ENCODE assay signal across 10 cellular contexts in the genomic region with DNA sequence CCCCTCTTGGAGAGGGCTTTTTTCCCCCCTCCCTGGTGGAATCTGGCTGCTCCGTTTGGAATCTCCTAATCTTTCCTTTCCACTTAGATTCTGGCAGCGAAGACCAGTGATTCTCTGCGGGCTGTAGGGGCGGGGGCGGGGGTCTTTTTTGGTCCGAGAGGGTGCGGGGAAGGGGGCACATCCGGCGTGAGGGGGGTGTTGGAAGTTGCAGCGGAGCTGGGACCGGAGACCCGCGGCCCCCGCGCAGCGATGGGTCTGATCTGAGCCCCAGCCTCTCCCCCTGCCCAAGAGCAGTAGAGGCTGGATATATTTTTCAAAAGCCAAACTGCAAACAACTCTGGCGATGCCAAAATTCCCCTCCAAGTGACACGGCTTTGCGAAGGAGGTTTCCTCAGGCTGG. TPM values are rescaled to one million over a fixed set of nuclear protein-coding genes. Genes with fewer than 3 reads are reported as not detected.
DNase-seq lines count a peak whose midpoint lies in the region; ATAC-seq and TF ChIP-seq lines count a peak whose summit lies in the region.
"Had no signal": no experiment of that assay in that cellular context is flagged by ENCODE, and none has a peak within 500 bp of the region (broad histone marks: within the 10 kb centered on the region; RNA-seq: fewer than 3 reads in every experiment).

No MANE protein-coding gene starts in this region.

- in situ Hi-C loops in brain microvascular endothelial cell (cut with HindIII; ENCODE audit: low pct_ligation_motif_present, low sequenced_read_pairs): no loop called here

- H3K4me3 ChIP-seq in HCT116 (replicated peaks in 1 of 2; ENCODE audit: low read depth in 1 of 2, low read length in 2 of 2) (peak overlapping the region; percentile 36 to 53), brain microvascular endothelial cell (ENCODE audit: low read depth, low read length) (peak overlapping the region; percentile 58), smooth muscle cell (peak overlapping the region; percentile 55)

- TF ChIP-seq RAD21 in HCT116 (IDR thresholded peaks at IDR 0.05; ENCODE audit: low read depth): no peak

- DNase-seq in HCT116 (ENCODE audit: low read depth, low spot score) (no peak), brain microvascular endothelial cell (no peak), iPS-NIHi11 (ENCODE audit: low spot score) (peak; percentile 17), smooth muscle cell (lab: John Stamatoyannopoulos, UW; ENCODE audit: unreplicated experiment) (no peak), medulla oblongata (ENCODE audit: extremely low spot score) (no peak), NCI-H187 (lab: John Stamatoyannopoulos, UW) (no peak), DMS153 (lab: John Stamatoyannopoulos, UW) (no peak)
- DNase-seq: activated effector memory CD4-positive, alpha-beta T cell treated with Interleukin-2 at 50 U/mL for 16 hours; NK-92 treated with Interleukin-12 subunit alpha and Interleukin-12 subunit beta, amount 100 ng/mL, for 24 hours had no signal

- no TSS peak for BruUV-seq in HCT116 (replicated peaks; lab: Mats Ljungman, UMichigan)

- no peak overlapping the region for H3K27ac ChIP-seq in HCT116 (ENCODE audit: low read depth, low read length)
- H3K27ac ChIP-seq in brain microvascular endothelial cell: no peak overlapping the region
- H3K27ac ChIP-seq in smooth muscle cell (ENCODE audit: low read depth): no peak overlapping the region

- no peaks in the 10 kb centered on the region for H3F3A ChIP-seq in smooth muscle cell (ENCODE audit: low read depth)

- H3K4me2 ChIP-seq in HCT116 (ENCODE audit: low read length): peak overlapping the region; percentile 84
- H3K4me2 ChIP-seq in smooth muscle cell: peak overlapping the region; percentile 94

- H3K9me2 ChIP-seq in HCT116 (ENCODE audit: insufficient read depth): no peaks in the 10 kb centered on the region

- H3K4me1 ChIP-seq in HCT116 (ENCODE audit: control insufficient read depth in 1 of 2, insufficient read depth in 2 of 2, low read length in 2 of 2): peaks cover 5 to 25% of the 10 kb centered on the region in 2 experiments; a peak in 3 of 4 replicates
- peaks cover 12% of the 10 kb centered on the region for H3K4me1 ChIP-seq in smooth muscle cell (ENCODE audit: low read depth)

- RAD21 ChIA-PET in HCT116 (lab: Charles Lee; ENCODE audit: low non-redundant PET in 1 of 2, low total read pairs in 2 of 2, uncharacterized antibody in 2 of 2, unreplicated experiment in 2 of 2): no interaction called here

- H3K36me3 ChIP-seq in HCT116 (ENCODE audit: control insufficient read depth in 1 of 2, insufficient read depth in 2 of 2, low read length in 2 of 2) (no peaks in the 10 kb centered on the region), brain microvascular endothelial cell (replicated peaks) (no peaks in the 10 kb centered on the region), smooth muscle cell (ENCODE audit: low read depth) (no peaks in the 10 kb centered on the region)

- TF ChIP-seq CTCF in HCT116 (IDR thresholded peaks at IDR 0.05 in 2 of 3, conservative IDR thresholded peaks at IDR 0.05 in 1 of 3; ENCODE audit: borderline replicate concordance in 1 of 3, insufficient read depth in 1 of 3, low read depth in 2 of 3, low read length in 2 of 3): no peak
- TF ChIP-seq CTCF in brain microvascular endothelial cell (IDR thresholded peaks at IDR 0.05; ENCODE audit: low read depth, low read length, missing control alignments): no peak
- no peak for TF ChIP-seq CTCF in smooth muscle cell (IDR thresholded peaks at IDR 0.05; ENCODE audit: borderline replicate concordance, insufficient read depth, poor library complexity, severe bottlenecking)

- POLR2A ChIA-PET in HCT116 (lab: Charles Lee): no interaction called here

- WGBS in smooth muscle cell (ENCODE audit: low lambda C conversion rate): under 1% methylated on average over 19 of the region's 19 CpGs

- ATAC-seq in HCT116: no peak
- no peak for ATAC-seq in GM18498 (IDR thresholded peaks at IDR 0.05; ENCODE audit: unreplicated experiment)

- no peak for TF ChIP-seq POLR2A in HCT116 (IDR thresholded peaks at IDR 0.05; ENCODE audit: borderline replicate concordance, extremely low read depth, insufficient read depth, insufficient read length)

- no peaks in the 10 kb centered on the region for H3K9me3 ChIP-seq in HCT116 (ENCODE audit: control insufficient read depth in 1 of 2, insufficient read depth in 1 of 2, low read depth in 1 of 2, low read length in 2 of 2)
- no peaks in the 10 kb centered on the region for H3K9me3 ChIP-seq in smooth muscle cell (replicated peaks; ENCODE audit: low read depth)

- H3K27me3 ChIP-seq in HCT116 (ENCODE audit: insufficient read depth, low read length) (no peaks in the 10 kb centered on the region), brain microvascular endothelial cell (replicated peaks) (peaks cover 45% of the 10 kb centered on the region), smooth muscle cell (ENCODE audit: low read depth) (peaks cover 70% of the 10 kb centered on the region)

- intact Hi-C loops in HCT116 (cut with micrococcal nuclease): no loop called here

- CTCF ChIA-PET in HCT116 (lab: Charles Lee): no interaction called here

- peak overlapping the region; percentile 88 for H2AFZ ChIP-seq in HCT116 (ENCODE audit: low read depth, low read length, poor library complexity, severe bottlenecking)
- H2AFZ ChIP-seq in smooth muscle cell (ENCODE audit: low read depth): peak overlapping the region; percentile 70

- no peaks in the 10 kb centered on the region for H3K79me2 ChIP-seq in HCT116 (ENCODE audit: insufficient read depth, low read length)
- H3K79me2 ChIP-seq in smooth muscle cell (ENCODE audit: low read depth): no peaks in the 10 kb centered on the region

- H3K9ac ChIP-seq in HCT116 (ENCODE audit: low read length) (no peak overlapping the region), smooth muscle cell (ENCODE audit: low read depth) (no peak overlapping the region)

- H4K20me1 ChIP-seq in HCT116 (ENCODE audit: insufficient read depth) (no peaks in the 10 kb centered on the region), smooth muscle cell (ENCODE audit: low read depth) (no peaks in the 10 kb centered on the region)

TF ChIP-seq in HCT116, 20 proteins besides CTCF, POLR2A, EP300 and RAD21:
- no peak for TF ChIP-seq YY1 (IDR thresholded peaks at IDR 0.05; ENCODE audit: extremely low read depth, insufficient replicate concordance, low read depth, low read length)
- TF ChIP-seq, protein P1, sequence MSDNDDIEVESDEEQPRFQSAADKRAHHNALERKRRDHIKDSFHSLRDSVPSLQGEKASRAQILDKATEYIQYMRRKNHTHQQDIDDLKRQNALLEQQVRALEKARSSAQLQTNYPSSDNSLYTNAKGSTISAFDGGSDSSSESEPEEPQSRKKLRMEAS (IDR thresholded peaks at IDR 0.05): no peak
- TF ChIP-seq TCF7L2 (IDR thresholded peaks at IDR 0.05; ENCODE audit: borderline replicate concordance, extremely low read depth, insufficient read depth, insufficient read length): no peak
TF ChIP-seq in HCT116: peak in this region for 0.

RNA-seq across cellular contexts. Expression of a gene that starts 0.3 kb away (rescaled TPM):
- total RNA-seq in HCT116 (2021; ENCODE audit: unreplicated experiment): not detected
- not detected in 2 replicates for polyA plus RNA-seq in HCT116 (2012)
- 1.0 and 1.2 TPM in 2 replicates for total RNA-seq in smooth muscle cell
- polyA plus RNA-seq in smooth muscle cell: not detected in 2 replicates
